In the genomic region with DNA sequence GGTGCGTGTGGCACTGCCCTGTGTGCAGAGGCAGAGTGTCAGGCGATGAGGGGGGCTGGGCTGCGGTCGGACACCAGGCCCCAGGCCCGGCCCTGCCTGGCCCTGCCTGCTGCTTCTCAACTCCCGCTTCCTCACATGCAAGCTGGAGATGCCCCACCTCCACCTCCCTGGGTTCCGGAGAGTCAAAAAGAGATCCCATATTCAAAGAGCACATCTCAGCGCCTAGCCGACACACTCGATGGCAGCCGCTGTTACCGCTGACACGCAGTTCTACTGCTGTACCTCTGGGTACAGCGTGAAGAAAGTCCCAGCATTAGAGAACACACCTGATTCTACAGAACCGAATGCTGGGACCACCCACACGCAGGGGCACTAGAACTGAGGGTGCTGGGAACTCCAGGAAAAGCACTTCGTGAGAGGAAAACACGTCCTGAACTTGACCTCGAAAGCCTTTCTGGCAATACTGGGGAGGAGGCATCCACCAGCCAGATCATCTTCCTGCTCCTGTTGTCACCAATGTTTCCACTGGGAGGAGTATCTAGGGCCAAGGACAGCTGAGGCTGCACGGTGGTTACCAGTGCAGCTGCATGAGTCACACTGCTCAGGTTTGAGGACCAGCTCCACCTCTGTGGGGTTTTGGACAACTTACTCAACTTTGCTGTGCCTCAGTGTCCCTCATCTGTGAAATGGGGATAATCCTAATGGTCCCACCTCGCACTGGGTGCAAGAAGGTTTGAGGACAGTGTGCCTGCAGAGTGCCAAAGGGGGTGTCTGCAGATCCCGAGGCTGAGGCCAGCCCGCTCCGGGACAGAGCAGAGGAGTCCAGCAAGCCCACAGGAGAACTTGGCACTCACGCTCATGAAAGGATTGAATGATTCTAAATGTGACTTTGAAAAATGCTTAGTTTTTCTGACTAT, we compare ENCODE assay signal across 19 cellular contexts.
DNase-seq lines count a peak whose midpoint lies in the region; ATAC-seq and TF ChIP-seq lines count a peak whose summit lies in the region.
"Had no signal": no experiment of that assay in that cellular context is flagged by ENCODE, and none has a peak within 500 bp of the region (broad histone marks: within the 10 kb centered on the region; RNA-seq: fewer than 3 reads in every experiment).

No MANE protein-coding gene starts in this region.

- no peaks in the 10 kb centered on the region for H3K27me3 Mint-ChIP-seq in T-helper 17 cell

- no peaks in the 10 kb centered on the region for H3K9me2 ChIP-seq in PC-9 (ENCODE audit: insufficient read depth)

- peaks cover 17% of the 10 kb centered on the region for H3F3A ChIP-seq in PC-9 (ENCODE audit: insufficient read depth, low read depth)

- POLR2A ChIA-PET in PC-9 (lab: Charles Lee; ENCODE audit: unreplicated experiment): no interaction called here

- H3K27ac Mint-ChIP-seq in T-helper 17 cell: peak overlapping the region; percentile 57

- no peaks in the 10 kb centered on the region for H4K20me1 ChIP-seq in PC-9 (ENCODE audit: insufficient read depth)

- H2AFZ ChIP-seq in PC-9: no peak overlapping the region

- H3K9me3 ChIP-seq in left ventricle myocardium inferior (replicated peaks) (no peaks in the 10 kb centered on the region), T-helper 17 cell (ENCODE audit: control insufficient read depth, low read length, poor library complexity, severe bottlenecking) (no peaks in the 10 kb centered on the region), PC-9 (ENCODE audit: insufficient read depth, low read depth) (no peaks in the 10 kb centered on the region)
- H3K9me3 ChIP-seq: heart right ventricle, pancreas, vagina had no signal

- H3K36me3 ChIP-seq in left ventricle myocardium inferior (peaks cover 88% of the 10 kb centered on the region), PC-9 (ENCODE audit: low read depth) (no peaks in the 10 kb centered on the region)

- TF ChIP-seq CTCF in left ventricle myocardium inferior (IDR thresholded peaks at IDR 0.05; ENCODE audit: borderline replicate concordance): no peak
- no peak for TF ChIP-seq CTCF in PC-9 (conservative IDR thresholded peaks at IDR 0.05)
- no peak for TF ChIP-seq CTCF in coronary artery (IDR thresholded peaks at IDR 0.05)

- ATAC-seq in T-helper 17 cell (no peak), left lobe of liver (peak; percentile 35)
- ATAC-seq: pancreas had no signal

- no TSS peak for BruUV-seq in PC-9 (replicated peaks; lab: Mats Ljungman, UMichigan)

- H3K4me1 Mint-ChIP-seq in T-helper 17 cell: peaks cover 10% of the 10 kb centered on the region

- DNase-seq in cardiac septum (ENCODE audit: low spot score): peak; percentile 61
- no peak for DNase-seq in left ventricle myocardium inferior
- no peak for DNase-seq in T-helper 17 cell
- DNase-seq in left lobe of liver (ENCODE audit: low spot score): no peak
- no peak for DNase-seq in ureter (ENCODE audit: low spot score)
- no peak for DNase-seq in PC-9
- DNase-seq in NCI-H2029 treated with DMSO at 0.1 percent for 48 hours (lab: John Stamatoyannopoulos, UW): no peak
- DNase-seq in coronary artery (ENCODE audit: low spot score): no peak
- DNase-seq: activated T-cell treated with anti-CD3 and anti-CD28 coated beads, Interleukin-2, amount 50 U/mL, for 1 hour; AML-193; heart right ventricle; KBM-7; NCI-H1417 treated with DMSO at 0.1 percent for 48 hours; NCI-H446 treated with DMSO at 0.1 percent for 48 hours; SHP77 treated with DMSO at 0.1 percent for 48 hours; stimulated activated naive CD4-positive, alpha-beta T cell had no signal

- CTCF ChIA-PET in PC-9 (lab: Charles Lee): no interaction called here

- H3K4me3 ChIP-seq in left ventricle myocardium inferior (no peak overlapping the region), PC-9 (no peak overlapping the region), coronary artery (no peak overlapping the region)
- H3K4me3 ChIP-seq: dorsolateral prefrontal cortex, heart right ventricle, pancreas, vagina had no signal

- H3K27ac ChIP-seq in left ventricle myocardium inferior (replicated peaks) (no peak overlapping the region), PC-9 (no peak overlapping the region), coronary artery (no peak overlapping the region)
- H3K27ac ChIP-seq: heart right ventricle, pancreas, vagina had no signal

- peak overlapping the region; percentile 9 for H3K4me3 Mint-ChIP-seq in T-helper 17 cell

- intact Hi-C loops in cardiac septum (cut with DNase I): no loop called here
- intact Hi-C loops in left ventricle myocardium inferior (cut with micrococcal nuclease): no loop called here
- intact Hi-C loops in PC-9 (cut with micrococcal nuclease; ENCODE audit: unreplicated experiment): no loop called here

- H3K27me3 ChIP-seq in left ventricle myocardium inferior (ENCODE audit: low read depth): no peaks in the 10 kb centered on the region
- H3K27me3 ChIP-seq in PC-9 (ENCODE audit: insufficient read depth, low read depth): no peaks in the 10 kb centered on the region
- H3K27me3 ChIP-seq: dorsolateral prefrontal cortex, heart right ventricle, pancreas, vagina had no signal

- peaks cover 11% of the 10 kb centered on the region for H3K36me3 Mint-ChIP-seq in T-helper 17 cell (ENCODE audit: low read depth)

- H3K79me2 ChIP-seq in PC-9 (ENCODE audit: low read depth): no peaks in the 10 kb centered on the region

- H3K4me1 ChIP-seq in left ventricle myocardium inferior (peaks cover 14% of the 10 kb centered on the region), PC-9 (replicated peaks; ENCODE audit: insufficient read depth) (peaks cover 22% of the 10 kb centered on the region)
- H3K4me1 ChIP-seq: heart right ventricle, pancreas had no signal

- H3K4me2 ChIP-seq in PC-9: no peak overlapping the region
